Comparison of ENCODE assay signal across 8 cellular contexts in the genomic region with DNA sequence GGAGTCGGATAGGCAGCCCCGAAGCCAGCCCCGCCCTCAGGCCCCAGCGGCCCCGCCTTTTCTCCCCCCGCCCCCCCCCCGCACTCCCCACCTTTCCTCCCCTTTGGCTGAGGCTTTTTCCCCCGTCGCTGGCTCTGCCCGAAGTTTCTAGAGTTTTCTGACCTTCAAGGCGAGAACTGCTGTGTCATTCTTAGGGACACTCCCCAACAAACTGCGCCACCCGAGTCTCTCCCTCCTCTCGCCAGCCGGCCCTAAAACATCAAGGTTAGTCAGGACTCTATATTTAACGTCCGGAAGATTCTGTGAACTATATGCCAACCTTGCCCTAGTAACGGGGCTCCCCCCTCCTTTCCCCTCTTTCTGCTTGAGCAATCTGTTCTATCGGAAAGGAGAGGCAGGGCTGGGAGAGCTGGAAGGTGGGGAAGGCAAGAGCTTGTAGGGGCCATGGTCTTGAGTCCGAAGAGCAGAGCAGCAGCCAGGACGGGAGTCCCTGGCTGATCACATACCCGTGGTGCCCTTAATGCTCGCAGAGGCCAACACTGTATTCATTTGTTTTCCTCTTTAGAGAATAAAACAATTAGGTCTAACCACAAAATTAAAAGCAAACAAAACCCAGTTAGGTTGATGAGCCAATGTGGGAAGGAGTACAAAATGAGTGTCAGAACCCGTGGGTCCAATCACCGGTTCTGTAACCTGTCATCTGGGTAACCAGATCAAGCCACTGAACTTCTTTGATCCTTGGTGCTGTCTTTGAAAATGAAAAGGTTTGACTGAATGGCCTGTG. TPM values are rescaled to one million over a fixed set of nuclear protein-coding genes. Genes with fewer than 3 reads are reported as not detected.
DNase-seq lines count a peak whose midpoint lies in the region; ATAC-seq and TF ChIP-seq lines count a peak whose summit lies in the region.

No MANE protein-coding gene starts in this region.

- H3K36me3 Mint-ChIP-seq in activated naive CD4-positive, alpha-beta T cell treated with anti-CD3 and anti-CD28 coated beads, Interleukin-2, amount 50 U/mL, for 72 hours = peaks cover 7 to 21% of the 10 kb centered on the region in 2 donors
- peaks cover 4% of the 10 kb centered on the region for H3K36me3 Mint-ChIP-seq in glutamatergic neuron (ENCODE audit: unreplicated experiment)

- H3K4me3 ChIP-seq in SJCRH30 (peak overlapping the region; percentile 68), neuronal stem cell (ENCODE audit: low read length in 2 of 2) (peak overlapping the region; percentile 49 to 70), upper lobe of left lung (peak overlapping the region; percentile 16 to 57 (median 50))

- H3K4me2 ChIP-seq in neuronal stem cell (ENCODE audit: insufficient read depth, low read length, poor library complexity, severe bottlenecking) = peak overlapping the region; percentile 69

- H3K9ac ChIP-seq in neuronal stem cell (ENCODE audit: low read depth, low read length, poor library complexity) = peak overlapping the region; percentile 53

- H3K9me3 ChIP-seq in SJCRH30 (replicated peaks) = no peaks in the 10 kb centered on the region
- peaks cover 0 to 2% of the 10 kb centered on the region in 2 donors for H3K9me3 ChIP-seq in neuronal stem cell (replicated peaks in 1 of 2; ENCODE audit: control insufficient read depth in 2 of 2, insufficient read depth in 1 of 2, low read depth in 1 of 2, low read length in 2 of 2)
- no peaks in the 10 kb centered on the region for H3K9me3 ChIP-seq in upper lobe of left lung

- ATAC-seq in HG03045 (IDR thresholded peaks at IDR 0.05; ENCODE audit: unreplicated experiment) (peak; percentile 36), upper lobe of left lung (ENCODE audit: low FRiP score in 2 of 2) (peak; percentile 75 to 76), HG03469 (IDR thresholded peaks at IDR 0.05; ENCODE audit: unreplicated experiment) (no peak)
- peak; percentile 34 to 79 for ATAC-seq in activated naive CD4-positive, alpha-beta T cell treated with anti-CD3 and anti-CD28 coated beads, Interleukin-2, amount 50 U/mL, for 72 hours

- H4K91ac ChIP-seq in neuronal stem cell (ENCODE audit: low read depth, low read length, poor library complexity) = no peak overlapping the region

- H3K9me3 Mint-ChIP-seq in activated naive CD4-positive, alpha-beta T cell treated with anti-CD3 and anti-CD28 coated beads, Interleukin-2, amount 50 U/mL, for 72 hours = no peaks in the 10 kb centered on the region
- H3K9me3 Mint-ChIP-seq in glutamatergic neuron (ENCODE audit: unreplicated experiment) = peaks cover 16% of the 10 kb centered on the region

- H3K27me3 ChIP-seq in SJCRH30 (no peaks in the 10 kb centered on the region), neuronal stem cell (ENCODE audit: control insufficient read depth in 3 of 3, insufficient read depth in 3 of 3, low read depth in 1 of 3, low read length in 3 of 3) (no peaks in the 10 kb centered on the region), upper lobe of left lung (no peaks in the 10 kb centered on the region)

- H3K4me1 ChIP-seq in SJCRH30 (0 out of 2 replicates have a peak, but pooled peaks cover 4% of the 10 kb centered on the region), neuronal stem cell (ENCODE audit: control insufficient read depth in 2 of 2, insufficient read depth in 1 of 2, low read depth in 1 of 2, low read length in 2 of 2) (peaks cover 5 to 7% of the 10 kb centered on the region in 2 donors), upper lobe of left lung (peaks cover 64 to 81% (median 76%) of the 10 kb centered on the region in 4 donors)

- peaks cover 1% of the 10 kb centered on the region for H3K79me1 ChIP-seq in neuronal stem cell (ENCODE audit: low read depth, low read length)

- no peak overlapping the region for H3K23ac ChIP-seq in neuronal stem cell (ENCODE audit: low read depth, low read length, poor library complexity)

- H2AK5ac ChIP-seq in neuronal stem cell (ENCODE audit: low read depth, low read length) = no peak overlapping the region

- peaks cover 9% of the 10 kb centered on the region for H3K27me3 Mint-ChIP-seq in glutamatergic neuron (ENCODE audit: unreplicated experiment)

- H3K27ac ChIP-seq in SJCRH30 = peak overlapping the region; percentile 54; the same call in 1 of the 2 replicates
- H3K27ac ChIP-seq in neuronal stem cell (replicated peaks; ENCODE audit: low read length) = peak overlapping the region; percentile 37
- peak overlapping the region; percentile 93 to 99 (median 96) for H3K27ac ChIP-seq in upper lobe of left lung

- H2BK12ac ChIP-seq in neuronal stem cell (ENCODE audit: low read length) = no peak overlapping the region

- H3K27ac Mint-ChIP-seq in activated naive CD4-positive, alpha-beta T cell treated with anti-CD3 and anti-CD28 coated beads, Interleukin-2, amount 50 U/mL, for 72 hours = peak overlapping the region; percentile 83 to 96
- H3K27ac Mint-ChIP-seq in glutamatergic neuron (ENCODE audit: unreplicated experiment) = peak overlapping the region; percentile 84

- DNase-seq in GM10248 (ENCODE audit: extremely low spot score) = peak; percentile 71
- peak; percentile 41 to 69 for DNase-seq in SJCRH30
- peak in 1 of 2 donors; percentile 89 for DNase-seq in activated naive CD4-positive, alpha-beta T cell treated with anti-CD3 and anti-CD28 coated beads, Interleukin-2, amount 50 U/mL, for 72 hours (ENCODE audit: low spot score in 2 of 2)
- peak; percentile 31 for DNase-seq in glutamatergic neuron
- peak; percentile 42 for DNase-seq in neuronal stem cell (ENCODE audit: low spot score)
- DNase-seq in upper lobe of left lung = peak in 1 of 2 donors; percentile 87

- no peaks in the 10 kb centered on the region for H3K36me3 ChIP-seq in SJCRH30
- H3K36me3 ChIP-seq in neuronal stem cell (replicated peaks in 1 of 2; ENCODE audit: control insufficient read depth in 2 of 2, insufficient read depth in 2 of 2, low read length in 2 of 2) = peaks cover 0 to 2% of the 10 kb centered on the region in 2 donors
- no peaks in the 10 kb centered on the region for H3K36me3 ChIP-seq in upper lobe of left lung

- POLR2A ChIA-PET in GM10248 (lab: Yijun Ruan, JAX) = interaction anchor here (0.6 to 1.2 kb wide), 4 partner anchors 9 to 196 kb away, joined by 3 to 5 read pairs (median 4); a partner anchor contains a TSS

- peak in 2 of 4 donors; percentile 60 to 84 for TF ChIP-seq POLR2A in upper lobe of left lung (IDR thresholded peaks at IDR 0.05)

- H3K18ac ChIP-seq in neuronal stem cell (ENCODE audit: low read length) = peak overlapping the region; percentile 76

- TF ChIP-seq CTCF in GM10248 (IDR thresholded peaks at IDR 0.05; ENCODE audit: control extremely low read depth, extremely low read depth, low read depth, missing control alignments) (no peak), glutamatergic neuron (IDR thresholded peaks at IDR 0.05; ENCODE audit: partially characterized antibody, unreplicated experiment) (no peak), upper lobe of left lung (IDR thresholded peaks at IDR 0.05) (no peak)

- no peak overlapping the region for H3K14ac ChIP-seq in neuronal stem cell (ENCODE audit: low read length)

- peak in 2 of 4 donors; percentile 31 to 62 for TF ChIP-seq EP300 in upper lobe of left lung (IDR thresholded peaks at IDR 0.05)

- H2BK120ac ChIP-seq in neuronal stem cell (ENCODE audit: low read depth, low read length) = peak overlapping the region; percentile 7

- peaks cover 5% of the 10 kb centered on the region for H3K4me1 Mint-ChIP-seq in glutamatergic neuron (ENCODE audit: low read depth, unreplicated experiment)

- CTCF ChIA-PET in GM10248 (lab: Yijun Ruan, JAX) = interaction anchor here (0.9 to 2.1 kb wide), 5 partner anchors 8 to 90 kb away, joined by 3 to 8 read pairs (median 3); a partner anchor contains a TSS

- WGBS in neuronal stem cell (ENCODE audit: extremely low coverage in 2 of 2, insufficient read length in 2 of 2, insufficient replicate concordance in 1 of 2), 2 donors = no CpG with 5 or more reads among the region's 25 CpGs
- WGBS in upper lobe of left lung, 2 donors = 1 to 3% methylated on average over 22 to 24 of the region's 25 CpGs

- peak overlapping the region; percentile 87 for H2AFZ ChIP-seq in neuronal stem cell (ENCODE audit: low read length)

- peak overlapping the region; percentile 95 for H3K4me3 Mint-ChIP-seq in glutamatergic neuron (ENCODE audit: unreplicated experiment)

- no peak overlapping the region for H3K4ac ChIP-seq in neuronal stem cell (ENCODE audit: low read length)

- no peak overlapping the region for H4K8ac ChIP-seq in neuronal stem cell (ENCODE audit: low read depth, low read length)

- H2BK5ac ChIP-seq in neuronal stem cell (ENCODE audit: low read length) = no peak overlapping the region

- peak overlapping the region; percentile 82 for H2BK15ac ChIP-seq in neuronal stem cell (ENCODE audit: low read length)

RNA-seq across cellular contexts. Expression of a gene that starts 5.3 kb away (rescaled TPM):
- 106 and 118 TPM in 2 replicates for total RNA-seq in SJCRH30 (2014; rRNA removed; shearing (Covaris generic))
- 100 to 1,000 TPM in 1 of 2 donors, 10 to 100 TPM in 1; 53.8 to 171 TPM for total RNA-seq in activated naive CD4-positive, alpha-beta T cell treated with anti-CD3 and anti-CD28 coated beads, Interleukin-2, amount 50 U/mL, for 72 hours
- total RNA-seq in glutamatergic neuron (ENCODE audit: unreplicated experiment) (93.9 TPM), upper lobe of left lung (100 to 1,000 TPM in 5 of 6 donors, 10 to 100 TPM in 1; 92.2 to 177 (median 127) TPM)
- polyA plus RNA-seq in neuronal stem cell (2013, experiment 1 of 2) = 25.9 TPM
- 25.2 TPM for polyA plus RNA-seq in neuronal stem cell (2013, experiment 2 of 2)

RNA-seq across cellular contexts. Expression of a gene that starts 6.9 kb away (rescaled TPM):
- 0.56 TPM in 1 of 2 replicates, not detected in the other for total RNA-seq in SJCRH30 (2014; rRNA removed; shearing (Covaris generic))
- total RNA-seq in activated naive CD4-positive, alpha-beta T cell treated with anti-CD3 and anti-CD28 coated beads, Interleukin-2, amount 50 U/mL, for 72 hours = 10 to 100 TPM; 55.1 to 79.8 TPM
- total RNA-seq in glutamatergic neuron (ENCODE audit: unreplicated experiment) (54.3 TPM), upper lobe of left lung (100 to 1,000 TPM in 5 of 6 donors, 10 to 100 TPM in 1; 80.7 to 236 (median 144) TPM)
- 70.8 TPM for polyA plus RNA-seq in neuronal stem cell (2013, experiment 1 of 2)
- polyA plus RNA-seq in neuronal stem cell (2013, experiment 2 of 2) = 71.3 TPM

RNA-seq across cellular contexts. Expression of a gene that starts 7.1 kb away (rescaled TPM):
- 0.10 and 0.14 TPM in 2 replicates for total RNA-seq in SJCRH30 (2014; rRNA removed; shearing (Covaris generic))
- 1 to 10 TPM; 2.3 to 2.8 TPM for total RNA-seq in activated naive CD4-positive, alpha-beta T cell treated with anti-CD3 and anti-CD28 coated beads, Interleukin-2, amount 50 U/mL, for 72 hours
- 2.5 TPM for total RNA-seq in glutamatergic neuron (ENCODE audit: unreplicated experiment)
- 1.2 TPM for polyA plus RNA-seq in neuronal stem cell (2013, experiment 1 of 2)
- polyA plus RNA-seq in neuronal stem cell (2013, experiment 2 of 2) = 1.1 TPM
- total RNA-seq in upper lobe of left lung = 1 to 10 TPM in 5 of 6 donors, under 1 TPM in 1; 0.89 to 3.1 (median 2.0) TPM

RNA-seq across cellular contexts. Expression of a gene that starts 15.5 kb away (rescaled TPM):
- 90.1 and 106 TPM in 2 replicates for total RNA-seq in SJCRH30 (2014; rRNA removed; shearing (Covaris generic))
- total RNA-seq in activated naive CD4-positive, alpha-beta T cell treated with anti-CD3 and anti-CD28 coated beads, Interleukin-2, amount 50 U/mL, for 72 hours = 100 to 1,000 TPM; 150 to 173 TPM
- total RNA-seq in glutamatergic neuron (ENCODE audit: unreplicated experiment) (68.2 TPM), upper lobe of left lung (10 to 100 TPM in 5 of 6 donors, 1 to 10 TPM in 1; 5.0 to 44.9 (median 20.9) TPM)
- 235 TPM for polyA plus RNA-seq in neuronal stem cell (2013, experiment 1 of 2)
- 233 TPM for polyA plus RNA-seq in neuronal stem cell (2013, experiment 2 of 2)

RNA-seq across cellular contexts. Expression of a gene that starts 26.7 kb away (rescaled TPM):
- 42.5 and 45.8 TPM in 2 replicates for total RNA-seq in SJCRH30 (2014; rRNA removed; shearing (Covaris generic))
- total RNA-seq in activated naive CD4-positive, alpha-beta T cell treated with anti-CD3 and anti-CD28 coated beads, Interleukin-2, amount 50 U/mL, for 72 hours = 100 to 1,000 TPM in 1 of 2 donors, 10 to 100 TPM in 1; 57.7 to 127 TPM
- 204 TPM for total RNA-seq in glutamatergic neuron (ENCODE audit: unreplicated experiment)
- 31.2 TPM for polyA plus RNA-seq in neuronal stem cell (2013, experiment 1 of 2)
- polyA plus RNA-seq in neuronal stem cell (2013, experiment 2 of 2) = 31.5 TPM
- 10 to 100 TPM; 21.2 to 67.8 (median 39.7) TPM for total RNA-seq in upper lobe of left lung

Comparison
In these comparisons a context has a peak if more than half of its experiments do, and no peak if none do; other contexts are left out.
1. H3K27ac ChIP-seq: peak in every context shown above with its lines; median percentile 96 in upper lobe of left lung; 54 in SJCRH30; 37 in neuronal stem cell.
2. RNA of a gene that starts 6.9 kb away (total RNA-seq): 80.7 to 236 TPM in upper lobe of left lung, 55.1 to 79.8 TPM in activated naive CD4-positive, alpha-beta T cell treated with anti-CD3 and anti-CD28 coated beads, Interleukin-2, amount 50 U/mL, for 72 hours and 54.3 TPM in glutamatergic neuron (single experiment); 0.56 TPM in SJCRH30; every median in the first group is over 10 times any median in the second.
3. Peak in every context shown above with its lines, with median percentiles within 50 percentile points of each other: H3K4me3 ChIP-seq.